13 cellular contexts compared by ENCODE assay signal in genomic region chr3:136728434-136728833, GRCh38. TPM values are rescaled to one million over a fixed set of nuclear protein-coding genes. Genes with fewer than 3 reads are reported as not detected.
DNase-seq lines count a peak whose midpoint lies in the region; ATAC-seq and TF ChIP-seq lines count a peak whose summit lies in the region.
"Had no signal": no experiment of that assay in that cellular context is flagged by ENCODE, and none has a peak within 500 bp of the region (broad histone marks: within the 10 kb centered on the region; RNA-seq: fewer than 3 reads in every experiment).

No MANE protein-coding gene starts in this region.

- in situ Hi-C loops in Panc1 (cut with HindIII; ENCODE audit: low pct_unique_long_range_greater_than_20kb, low sequenced_read_pairs) = no loop called here

- H3K27ac ChIP-seq in Panc1 (ENCODE audit: low read length) (peak overlapping the region; percentile 36; the same call in 1 of the 2 replicates), hepatocyte (peak overlapping the region; percentile 32)

- no peak overlapping the region for H3K27ac Mint-ChIP-seq in Calu3 (ENCODE audit: unreplicated experiment)

- H3K27me3 ChIP-seq in Panc1 (ENCODE audit: control insufficient read depth, insufficient read depth, low read length) (no peaks in the 10 kb centered on the region), hepatocyte (no peaks in the 10 kb centered on the region)

- CTCF ChIA-PET in Panc1 (lab: Charles Lee) = no interaction called here
- CTCF ChIA-PET in Calu3 (lab: Charles Lee) = interaction anchor here (0.8 kb wide), 1 partner anchor 337 kb away, joined by 3 read pairs; no protein-coding TSS in a partner anchor

- 74% methylated on average over 1 of the region's 1 CpG for WGBS in hepatocyte (ENCODE audit: low lambda C conversion rate, missing lambda C conversion rate)

- no peak overlapping the region for H3K4me3 Mint-ChIP-seq in Calu3 (ENCODE audit: low read depth, unreplicated experiment)

- no peaks in the 10 kb centered on the region for H3K9me3 Mint-ChIP-seq in Calu3 (ENCODE audit: low read depth, unreplicated experiment)

- peaks cover 70% of the 10 kb centered on the region for H4K20me1 ChIP-seq in hepatocyte (ENCODE audit: insufficient read depth, poor library complexity, severe bottlenecking)

- peaks cover 26% of the 10 kb centered on the region for H3K4me1 Mint-ChIP-seq in Calu3 (ENCODE audit: low read depth, unreplicated experiment)

- H3K4me3 ChIP-seq in AG10803 (ENCODE audit: low read length) = peak overlapping the region; percentile 44
- no peak overlapping the region for H3K4me3 ChIP-seq in Panc1 (ENCODE audit: low read depth in 2 of 2, low read length in 2 of 2)
- H3K4me3 ChIP-seq in hepatocyte = no peak overlapping the region

- TF ChIP-seq CTCF in AG10803 (conservative IDR thresholded peaks at IDR 0.05; ENCODE audit: low read length) = no peak
- no peak for TF ChIP-seq CTCF in Panc1 (IDR thresholded peaks at IDR 0.05)
- TF ChIP-seq CTCF in hepatocyte (IDR thresholded peaks at IDR 0.05; ENCODE audit: poor library complexity) = no peak
- no peak for TF ChIP-seq CTCF in Calu3 (IDR thresholded peaks at IDR 0.05; ENCODE audit: unreplicated experiment)

- no peaks in the 10 kb centered on the region for H3K9me2 ChIP-seq in hepatocyte (replicated peaks; ENCODE audit: insufficient read depth)

- BruUV-seq in Panc1 (replicated peaks; lab: Mats Ljungman, UMichigan) (no TSS peak), Calu3 (replicated peaks; lab: Mats Ljungman, UMichigan) (no TSS peak)

- H3K4me1 ChIP-seq in Panc1 (ENCODE audit: control insufficient read depth, insufficient read depth, low read length) (peaks cover 19% of the 10 kb centered on the region), hepatocyte (ENCODE audit: insufficient read depth) (peaks cover 27% of the 10 kb centered on the region)

- intact Hi-C loops in Panc1 (cut with micrococcal nuclease; ENCODE audit: unreplicated experiment) = no loop called here
- intact Hi-C loops in Calu3 (cut with micrococcal nuclease; ENCODE audit: unreplicated experiment) = no loop called here

- no peaks in the 10 kb centered on the region for H3K27me3 Mint-ChIP-seq in Calu3 (ENCODE audit: unreplicated experiment)

- H2AFZ ChIP-seq in hepatocyte = no peak overlapping the region

- no peaks in the 10 kb centered on the region for H3K36me3 Mint-ChIP-seq in Calu3 (ENCODE audit: insufficient read depth, unreplicated experiment)

- H3K9me3 ChIP-seq in Panc1 (ENCODE audit: control insufficient read depth, insufficient read depth, low read depth, low read length) = no peaks in the 10 kb centered on the region
- no peaks in the 10 kb centered on the region for H3K9me3 ChIP-seq in hepatocyte (ENCODE audit: low read depth)

- ATAC-seq in GM21786 (IDR thresholded peaks at IDR 0.05; ENCODE audit: unreplicated experiment) (peak; percentile 57), Panc1 (no peak), HG03460 (IDR thresholded peaks at IDR 0.05; ENCODE audit: unreplicated experiment) (no peak)

- peak overlapping the region; percentile 50 for H3K4me2 ChIP-seq in hepatocyte

- peaks cover 91% of the 10 kb centered on the region for H3K79me2 ChIP-seq in hepatocyte

- POLR2A ChIA-PET in Panc1 (lab: Charles Lee) = interaction anchor here (0.6 kb wide), 1 partner anchor 62 kb away, joined by 4 read pairs; no protein-coding TSS in a partner anchor

- DNase-seq in AG10803 (ENCODE audit: low read depth) (peak; percentile 14), Panc1 (ENCODE audit: low read depth, low spot score) (no peak), hepatocyte (ENCODE audit: low spot score) (no peak), Calu3 (no peak), EL (no peak), kidney tubule cell (ENCODE audit: low spot score) (no peak)
- DNase-seq: activated gamma-delta T cell; AML-193; effector CD4-positive, alpha-beta T cell; NCI-H1417; occipital lobe had no signal

- H3K36me3 ChIP-seq in Panc1 (ENCODE audit: control insufficient read depth, insufficient read depth, low read length) = no peaks in the 10 kb centered on the region
- H3K36me3 ChIP-seq in hepatocyte (replicated peaks; ENCODE audit: insufficient read depth, low read depth) = no peaks in the 10 kb centered on the region

RNA-seq across cellular contexts. Expression of gene STAG1, which starts 23.7 kb away (rescaled TPM):
- 43.7 TPM for total RNA-seq in Panc1 (2021; ENCODE audit: unreplicated experiment)
- polyA plus RNA-seq in Panc1 (2012; ENCODE audit: insufficient read length) = 11.7 TPM
- total RNA-seq in hepatocyte = 37.0 and 41.1 TPM in 2 replicates
- polyA plus RNA-seq in hepatocyte = 12.4 and 16.6 TPM in 2 replicates
- 33.3 and 39.3 TPM in 2 replicates for total RNA-seq in Calu3 (2022)
